10 cellular contexts compared by ENCODE assay signal in the genomic region with DNA sequence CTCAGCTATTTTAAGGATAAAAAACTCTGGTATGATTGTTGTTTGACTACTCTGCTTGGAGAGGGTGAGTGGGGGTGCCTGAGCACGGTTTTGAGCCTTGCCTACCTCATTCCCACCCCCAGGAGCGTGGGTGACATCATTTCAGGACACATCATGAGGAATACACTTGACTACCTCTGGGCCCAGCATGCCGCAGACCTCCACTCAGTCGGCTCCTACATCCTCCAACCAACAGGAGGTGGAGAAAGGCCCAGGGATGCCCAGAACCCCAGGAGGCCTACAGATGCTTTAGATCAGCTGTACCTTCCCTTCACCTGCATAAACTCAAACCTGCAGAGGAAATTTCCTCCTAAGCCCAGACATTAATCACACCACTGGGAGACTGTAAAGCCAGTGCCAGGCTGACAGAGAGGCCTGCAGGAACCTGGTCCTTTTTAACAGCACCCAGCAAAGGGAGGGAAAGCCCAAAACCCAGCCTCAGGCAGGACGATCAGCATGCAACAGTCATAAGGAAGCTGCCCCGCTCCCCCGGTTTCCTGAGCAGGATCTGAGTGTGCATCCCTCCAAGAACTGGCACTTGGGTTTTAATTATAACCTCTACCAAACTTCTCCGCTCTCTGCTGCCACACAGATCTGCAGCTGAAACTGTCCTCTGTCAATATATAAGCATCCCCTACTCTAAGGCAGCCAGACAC.
"Had no signal": no experiment of that assay in that cellular context is flagged by ENCODE, and none has a peak within 500 bp of the region (broad histone marks: within the 10 kb centered on the region; RNA-seq: fewer than 3 reads in every experiment).

No MANE protein-coding gene starts in this region.

- H3K27ac ChIP-seq: right atrium auricular region had no signal

- H3K4me3 ChIP-seq: right atrium auricular region had no signal

- H3K27me3 ChIP-seq: right atrium auricular region had no signal

- ATAC-seq: stimulated activated naive CD8-positive, alpha-beta T cell treated with anti-CD3 and anti-CD28 coated beads, Interleukin-15, Interleukin-2, amounts not matched to agents 100 U/mL and 50 U/mL, for 24 hours had no signal

- H3K36me3 ChIP-seq: right atrium auricular region had no signal

- DNase-seq: activated CD4-positive, CD25-positive, alpha-beta regulatory T cell treated with anti-CD3 and anti-CD28 coated beads, Interleukin-2, amount 50 U/mL, for 72 hours; activated naive CD4-positive, alpha-beta T cell treated with Interleukin-2 at 50 U/mL for 16 hours; foreskin fibroblast; glutamatergic neuron; nephron progenitor cell; occipital lobe; stimulated activated CD4-positive, alpha-beta T cell treated with anti-CD3 and anti-CD28 coated beads, Interleukin-4, amount 100 ng/mL, for 4 hours; stimulated activated CD8-positive, alpha-beta memory T cell treated with anti-CD3 and anti-CD28 coated beads, Interleukin-4, amount 100 ng/mL, for 48 hours; stimulated activated naive CD8-positive, alpha-beta T cell treated with anti-CD3 and anti-CD28 coated beads, Interleukin-15, Interleukin-2, amounts not matched to agents 100 U/mL and 50 U/mL, for 24 hours had no signal
